In genomic region chr1:1298861-1299685, GRCh38 we compare ENCODE assay signal across 14 cellular contexts. TPM values are rescaled to one million over a fixed set of nuclear protein-coding genes. Genes with fewer than 3 reads are reported as not detected.
DNase-seq lines count a peak whose midpoint lies in the region; ATAC-seq, FAIRE-seq and TF ChIP-seq lines count a peak whose summit lies in the region.
"Had no signal": no experiment of that assay in that cellular context is flagged by ENCODE, and none has a peak within 500 bp of the region (broad histone marks: within the 10 kb centered on the region; RNA-seq: fewer than 3 reads in every experiment).

No MANE protein-coding gene starts in this region.

- H4K91ac ChIP-seq in IMR-90 (ENCODE audit: insufficient read depth, low read depth, low read length), result no peak overlapping the region

- H2BK15ac ChIP-seq in IMR-90 (ENCODE audit: low read depth, low read length), result no peak overlapping the region

- no peaks in the 10 kb centered on the region for H3K27me3 Mint-ChIP-seq in osteocyte (ENCODE audit: unreplicated experiment)

- no peaks in the 10 kb centered on the region for H3K27me3 ChIP-seq in IMR-90 (ENCODE audit: control insufficient read depth, insufficient read depth, low read length)
- H3K27me3 ChIP-seq in endothelial cell of umbilical vein (ENCODE audit: control insufficient read depth in 2 of 2, insufficient read depth in 2 of 2, low read length in 2 of 2), result no peaks in the 10 kb centered on the region
- H3K27me3 ChIP-seq: breast epithelium, sigmoid colon had no signal

- H2AK9ac ChIP-seq in IMR-90 (replicated peaks; ENCODE audit: low read depth, low read length, poor library complexity), result peak overlapping the region; percentile 23

- BruUV-seq in IMR-90 (replicated peaks; lab: Mats Ljungman, UMichigan) (no TSS peak), endothelial cell of umbilical vein (replicated peaks; lab: Mats Ljungman, UMichigan) (no TSS peak)

- H4K5ac ChIP-seq in IMR-90 (ENCODE audit: low read depth, low read length), result no peak overlapping the region

- DNase-seq in IMR-90 (no peak), SHP77 treated with DMSO at 0.1 percent for 48 hours (lab: John Stamatoyannopoulos, UW) (peak; percentile 60), endothelial cell of umbilical vein (ENCODE audit: low read depth, low spot score) (peak; percentile 19), occipital lobe (lab: John Stamatoyannopoulos, UW) (peak; percentile 80), germinal center (ENCODE audit: low spot score) (no peak), GM12892 (ENCODE audit: insufficient read length) (no peak), osteocyte (ENCODE audit: extremely low spot score, unreplicated experiment) (no peak), HCEC 1CT (no peak)
- DNase-seq: DMS79 treated with DMSO at 0.1 percent for 48 hours, lower lobe of right lung, MV-4-11, sigmoid colon, T1000 had no signal

- no peak overlapping the region for H3K27ac Mint-ChIP-seq in osteocyte (ENCODE audit: unreplicated experiment)

- dilution Hi-C loops in IMR-90 (cut with HindIII; ENCODE audit: low sequenced_read_pairs, unreplicated experiment), result no loop called here
- dilution Hi-C loops in endothelial cell of umbilical vein (cut with MboI; ENCODE audit: extremely low pct_ligation_motif_present, low sequenced_read_pairs), result no loop called here

- no peak overlapping the region for H3K4me3 Mint-ChIP-seq in osteocyte (ENCODE audit: unreplicated experiment)

- FAIRE-seq in endothelial cell of umbilical vein (lab: Jason Lieb, UNC) (no peak), GM12892 (lab: Jason Lieb, UNC) (no peak)

- H3K79me2 ChIP-seq in endothelial cell of umbilical vein (ENCODE audit: control insufficient read depth, insufficient read depth, low read length), result no peaks in the 10 kb centered on the region

- no peak overlapping the region for H2BK120ac ChIP-seq in IMR-90 (ENCODE audit: low read depth, low read length)

- no peak overlapping the region for H3K27ac ChIP-seq in IMR-90 (ENCODE audit: insufficient read depth, low read length)
- no peak overlapping the region for H3K27ac ChIP-seq in endothelial cell of umbilical vein (ENCODE audit: insufficient read depth, low read depth, low read length)
- H3K27ac ChIP-seq: breast epithelium, lower lobe of right lung, sigmoid colon had no signal

- 66% methylated on average over 12 of the region's 30 CpGs; no CpG with 5 or more reads in 1 of the 2 experiments for WGBS in IMR-90 (ENCODE audit: extremely low coverage in 2 of 2, insufficient read length in 1 of 2), 2 experiments

- H3K4me1 Mint-ChIP-seq in osteocyte (ENCODE audit: unreplicated experiment), result peaks cover 6% of the 10 kb centered on the region

- H2AFZ ChIP-seq in IMR-90 (replicated peaks; ENCODE audit: low read length, poor library complexity) (peak overlapping the region; percentile 11), endothelial cell of umbilical vein (ENCODE audit: low read depth, low read length) (no peak overlapping the region)

- no peak for TF ChIP-seq RAD21 in IMR-90 (IDR thresholded peaks at IDR 0.05; ENCODE audit: low read length)

- H3K9ac ChIP-seq in IMR-90 (ENCODE audit: low read depth, low read length) (no peak overlapping the region), endothelial cell of umbilical vein (replicated peaks; ENCODE audit: extremely low read depth, insufficient read depth, low read length) (no peak overlapping the region)

- no peak overlapping the region for H2BK5ac ChIP-seq in IMR-90 (ENCODE audit: low read depth, low read length, poor library complexity, severe bottlenecking)

- peak; percentile 55 for ATAC-seq in IMR-90 (ENCODE audit: low read depth)
- ATAC-seq: lower lobe of right lung had no signal

- no peak for TF ChIP-seq CTCF in IMR-90 (conservative IDR thresholded peaks at IDR 0.05; ENCODE audit: low read depth, low read length)
- no peak for TF ChIP-seq CTCF in endothelial cell of umbilical vein (IDR thresholded peaks at IDR 0.05; ENCODE audit: extremely low read depth in 1 of 2, insufficient read depth in 1 of 2, low read depth in 1 of 2, low read length in 2 of 2)
- TF ChIP-seq CTCF in osteocyte (IDR thresholded peaks at IDR 0.05), result no peak

- no peaks in the 10 kb centered on the region for H3K36me3 Mint-ChIP-seq in osteocyte (ENCODE audit: unreplicated experiment)

- H3K4ac ChIP-seq in IMR-90 (ENCODE audit: low read depth, low read length), result no peak overlapping the region

- in situ Hi-C loops in IMR-90 (cut with MboI; ENCODE audit: low sequenced_read_pairs), result no loop called here

- no peaks in the 10 kb centered on the region for H3K9me1 ChIP-seq in IMR-90 (ENCODE audit: insufficient read depth, low read length)
- no peaks in the 10 kb centered on the region for H3K9me1 ChIP-seq in endothelial cell of umbilical vein (replicated peaks; ENCODE audit: control insufficient read depth, extremely low read depth, insufficient read depth, low read length)

- H3K9me3 ChIP-seq in IMR-90 (ENCODE audit: control insufficient read depth, insufficient read depth, low read length) (no peaks in the 10 kb centered on the region), endothelial cell of umbilical vein (replicated peaks; ENCODE audit: control insufficient read depth, insufficient read depth, low read length) (no peaks in the 10 kb centered on the region)
- H3K9me3 ChIP-seq: breast epithelium, lower lobe of right lung, sigmoid colon had no signal

- POLR2A ChIA-PET in IMR-90 (lab: Charles Lee; ENCODE audit: unreplicated experiment) (no interaction called here), endothelial cell of umbilical vein (lab: Charles Lee) (no interaction called here)

- H4K8ac ChIP-seq in IMR-90 (ENCODE audit: low read depth in 2 of 2, low read length in 2 of 2), result no peak overlapping the region

- peaks cover 0 to 23% of the 10 kb centered on the region in 2 experiments; a peak in 2 of 4 replicates for H3K79me1 ChIP-seq in IMR-90 (ENCODE audit: low read depth in 1 of 2, low read length in 2 of 2)

- no peak overlapping the region for H3K18ac ChIP-seq in IMR-90 (ENCODE audit: low read depth, low read length)

- no peak overlapping the region for H3K56ac ChIP-seq in IMR-90 (ENCODE audit: extremely low read depth, insufficient read depth, low read length)

- H3K36me3 ChIP-seq in IMR-90 (ENCODE audit: control insufficient read depth, insufficient read depth, low read length), result peaks cover 34% of the 10 kb centered on the region
- no peaks in the 10 kb centered on the region for H3K36me3 ChIP-seq in endothelial cell of umbilical vein (ENCODE audit: control insufficient read depth in 2 of 2, extremely low read depth in 1 of 2, insufficient read depth in 2 of 2, low read length in 2 of 2)
- H3K36me3 ChIP-seq: breast epithelium had no signal

- H3K14ac ChIP-seq in IMR-90 (replicated peaks; ENCODE audit: low read depth, low read length), result no peak overlapping the region

- H3K4me1 ChIP-seq in IMR-90 (ENCODE audit: control insufficient read depth, insufficient read depth, low read length), result peaks cover 2% of the 10 kb centered on the region; the same call in 1 of the 2 replicates
- no peaks in the 10 kb centered on the region for H3K4me1 ChIP-seq in endothelial cell of umbilical vein (ENCODE audit: control insufficient read depth, extremely low read depth, insufficient read depth, low read length)
- H3K4me1 ChIP-seq: breast epithelium had no signal

- H4K20me1 ChIP-seq in IMR-90 (ENCODE audit: insufficient read depth, low read length), result peaks cover 26% of the 10 kb centered on the region
- H4K20me1 ChIP-seq in endothelial cell of umbilical vein (replicated peaks; ENCODE audit: control insufficient read depth, extremely low read depth, insufficient read depth, low read length), result no peaks in the 10 kb centered on the region

- CTCF ChIA-PET in IMR-90 (lab: Yijun Ruan, JAX), result no interaction called here
- CTCF ChIA-PET in endothelial cell of umbilical vein (lab: Charles Lee), result no interaction called here

- H3K4me2 ChIP-seq in IMR-90 (ENCODE audit: low read depth, low read length) (no peak overlapping the region), endothelial cell of umbilical vein (ENCODE audit: insufficient read depth, low read length) (no peak overlapping the region)

- no peak overlapping the region for H2BK20ac ChIP-seq in IMR-90 (ENCODE audit: low read depth, low read length)

- H3K23ac ChIP-seq in IMR-90 (ENCODE audit: low read depth, low read length), result no peak overlapping the region

- TF ChIP-seq POLR2A in IMR-90 (IDR thresholded peaks at IDR 0.05; ENCODE audit: low read depth, low read length) (no peak), endothelial cell of umbilical vein (IDR thresholded peaks at IDR 0.05; ENCODE audit: low read depth, low read length) (no peak), GM12892 (IDR thresholded peaks at IDR 0.05; ENCODE audit: low read depth, low read length) (no peak)

- H2AK5ac ChIP-seq in IMR-90 (ENCODE audit: low read depth, low read length), result no peak overlapping the region

- H3K4me3 ChIP-seq in IMR-90 (ENCODE audit: insufficient read depth, low read depth, low read length) (no peak overlapping the region), endothelial cell of umbilical vein (replicated peaks in 1 of 3; ENCODE audit: insufficient read depth in 1 of 3, low read depth in 1 of 3, low read length in 3 of 3) (no peak overlapping the region)
- H3K4me3 ChIP-seq: breast epithelium, lower lobe of right lung, sigmoid colon had no signal

- intact Hi-C loops in IMR-90 (cut with micrococcal nuclease), result no loop called here
- intact Hi-C loops in endothelial cell of umbilical vein (cut with micrococcal nuclease), result no loop called here

- H3K9me3 Mint-ChIP-seq in osteocyte (ENCODE audit: unreplicated experiment), result no peaks in the 10 kb centered on the region

RNA-seq across cellular contexts. Expression of gene ACAP3, which starts 8.7 kb away (rescaled TPM):
- 13.3 and 15.3 TPM in 2 replicates for total RNA-seq in IMR-90 (2012; rRNA removed)
- 58.2 and 75.2 TPM in 2 replicates for polyA plus RNA-seq in IMR-90 (2012; rRNA removed)
- polyA plus RNA-seq in IMR-90 (2012; cell fraction: cytosol; rRNA removed), result 27.8 and 31.6 TPM in 2 replicates
- 477 and 1,309 TPM in 2 replicates for polyA plus RNA-seq in IMR-90 (2012; cell fraction: nucleus; rRNA removed; ENCODE audit: low replicate concordance)
- 39.0 and 43.0 TPM in 2 replicates for total RNA-seq in endothelial cell of umbilical vein
- 27.8 and 41.3 TPM in 2 replicates for polyA plus RNA-seq in endothelial cell of umbilical vein
- 6.7 and 11.6 TPM in 2 replicates for polyA plus RNA-seq in endothelial cell of umbilical vein (2011; cell fraction: cytosol; rRNA removed)
- polyA plus RNA-seq in endothelial cell of umbilical vein (2011; cell fraction: nucleus; rRNA removed), result 306 and 358 TPM in 2 replicates
- polyA plus RNA-seq in endothelial cell of umbilical vein (2012), result 25.5 and 29.9 TPM in 2 replicates
- polyA minus RNA-seq in endothelial cell of umbilical vein, result 22.8 and 26.4 TPM in 2 replicates
- 29.8 TPM for polyA minus RNA-seq in endothelial cell of umbilical vein (2011; cell fraction: cytosol; rRNA and poly(A)+ RNA removed)
- 33.4 and 58.9 TPM in 2 replicates for polyA minus RNA-seq in endothelial cell of umbilical vein (2011; cell fraction: nucleus; rRNA and poly(A)+ RNA removed)
- total RNA-seq in occipital lobe, result 51.3 TPM
- polyA plus RNA-seq in GM12892 (2012; ENCODE audit: missing spikeins), result 18.0 TPM
- total RNA-seq in osteocyte, result 62.7 and 73.8 TPM in 2 replicates

RNA-seq across cellular contexts. Expression of gene PUSL1, which starts 9.3 kb away (rescaled TPM):
- total RNA-seq in IMR-90 (2012; rRNA removed) (10.9 and 13.3 TPM in 2 replicates), endothelial cell of umbilical vein (16.6 and 18.8 TPM in 2 replicates), occipital lobe (8.0 TPM), osteocyte (21.5 and 22.1 TPM in 2 replicates)
- polyA plus RNA-seq in IMR-90 (2012; rRNA removed) (33.0 and 43.6 TPM in 2 replicates), endothelial cell of umbilical vein (27.3 and 45.9 TPM in 2 replicates)
- polyA plus RNA-seq in IMR-90 (2012; cell fraction: cytosol; rRNA removed), result 26.4 and 45.6 TPM in 2 replicates
- polyA plus RNA-seq in IMR-90 (2012; cell fraction: nucleus; rRNA removed; ENCODE audit: low replicate concordance), result 34.1 and 86.3 TPM in 2 replicates
- polyA plus RNA-seq in endothelial cell of umbilical vein (2011; cell fraction: cytosol; rRNA removed), result 13.4 and 21.1 TPM in 2 replicates
- polyA plus RNA-seq in endothelial cell of umbilical vein (2011; cell fraction: nucleus; rRNA removed), result 13.4 and 13.7 TPM in 2 replicates
- polyA plus RNA-seq in endothelial cell of umbilical vein (2012), result 8.9 and 10.7 TPM in 2 replicates
- 5.5 and 8.0 TPM in 2 replicates for polyA minus RNA-seq in endothelial cell of umbilical vein
- polyA minus RNA-seq in endothelial cell of umbilical vein (2011; cell fraction: cytosol; rRNA and poly(A)+ RNA removed), result 22.0 TPM
- polyA minus RNA-seq in endothelial cell of umbilical vein (2011; cell fraction: nucleus; rRNA and poly(A)+ RNA removed), result 3.8 and 7.8 TPM in 2 replicates
- polyA plus RNA-seq in GM12892 (2012; ENCODE audit: missing spikeins), result 3.1 TPM

RNA-seq across cellular contexts. Expression of gene SCNN1D, which starts 18.8 kb away (rescaled TPM):
- total RNA-seq in IMR-90 (2012; rRNA removed), result 0.18 and 0.28 TPM in 2 replicates
- polyA plus RNA-seq in IMR-90 (2012; rRNA removed), result 3.7 and 4.4 TPM in 2 replicates
- polyA plus RNA-seq in IMR-90 (2012; cell fraction: cytosol; rRNA removed), result 1.7 and 3.1 TPM in 2 replicates
- 45.3 and 115 TPM in 2 replicates for polyA plus RNA-seq in IMR-90 (2012; cell fraction: nucleus; rRNA removed; ENCODE audit: low replicate concordance)
- 3.0 and 3.3 TPM in 2 replicates for total RNA-seq in endothelial cell of umbilical vein
- 2.3 and 4.0 TPM in 2 replicates for polyA plus RNA-seq in endothelial cell of umbilical vein
- 0.32 and 0.68 TPM in 2 replicates for polyA plus RNA-seq in endothelial cell of umbilical vein (2011; cell fraction: cytosol; rRNA removed)
- polyA plus RNA-seq in endothelial cell of umbilical vein (2011; cell fraction: nucleus; rRNA removed), result 13.9 and 15.0 TPM in 2 replicates
- 0.75 and 0.86 TPM in 2 replicates for polyA plus RNA-seq in endothelial cell of umbilical vein (2012)
- 0.08 and 2.0 TPM in 2 replicates for polyA minus RNA-seq in endothelial cell of umbilical vein
- not detected for polyA minus RNA-seq in endothelial cell of umbilical vein (2011; cell fraction: cytosol; rRNA and poly(A)+ RNA removed)
- polyA minus RNA-seq in endothelial cell of umbilical vein (2011; cell fraction: nucleus; rRNA and poly(A)+ RNA removed), result 0.63 and 2.4 TPM in 2 replicates
- total RNA-seq in occipital lobe, result 2.2 TPM
- 0.34 TPM for polyA plus RNA-seq in GM12892 (2012; ENCODE audit: missing spikeins)
- 6.2 and 11.0 TPM in 2 replicates for total RNA-seq in osteocyte

RNA-seq across cellular contexts. Expression of gene INTS11, which starts 25.4 kb away (rescaled TPM):
- total RNA-seq in IMR-90 (2012; rRNA removed) (52.5 and 56.1 TPM in 2 replicates), endothelial cell of umbilical vein (127 and 132 TPM in 2 replicates), occipital lobe (28.2 TPM), osteocyte (101 and 106 TPM in 2 replicates)
- polyA plus RNA-seq in IMR-90 (2012; rRNA removed) (123 and 134 TPM in 2 replicates), endothelial cell of umbilical vein (222 and 239 TPM in 2 replicates)
- 64.0 and 101 TPM in 2 replicates for polyA plus RNA-seq in IMR-90 (2012; cell fraction: cytosol; rRNA removed)
- 495 and 1,105 TPM in 2 replicates for polyA plus RNA-seq in IMR-90 (2012; cell fraction: nucleus; rRNA removed; ENCODE audit: low replicate concordance)
- polyA plus RNA-seq in endothelial cell of umbilical vein (2011; cell fraction: cytosol; rRNA removed), result 97.6 and 111 TPM in 2 replicates
- 382 and 418 TPM in 2 replicates for polyA plus RNA-seq in endothelial cell of umbilical vein (2011; cell fraction: nucleus; rRNA removed)
- 80.5 and 91.0 TPM in 2 replicates for polyA plus RNA-seq in endothelial cell of umbilical vein (2012)
- 100 and 129 TPM in 2 replicates for polyA minus RNA-seq in endothelial cell of umbilical vein
- polyA minus RNA-seq in endothelial cell of umbilical vein (2011; cell fraction: cytosol; rRNA and poly(A)+ RNA removed), result 56.8 TPM
- polyA minus RNA-seq in endothelial cell of umbilical vein (2011; cell fraction: nucleus; rRNA and poly(A)+ RNA removed), result 75.0 and 129 TPM in 2 replicates
- polyA plus RNA-seq in GM12892 (2012; ENCODE audit: missing spikeins), result 53.6 TPM

RNA-seq across cellular contexts. Expression of gene UBE2J2, which starts 25.4 kb away (rescaled TPM):
- total RNA-seq in IMR-90 (2012; rRNA removed) (20.3 and 20.6 TPM in 2 replicates), endothelial cell of umbilical vein (80.7 and 87.2 TPM in 2 replicates), occipital lobe (39.6 TPM), osteocyte (58.2 and 65.1 TPM in 2 replicates)
- polyA plus RNA-seq in IMR-90 (2012; rRNA removed) (62.3 and 67.5 TPM in 2 replicates), endothelial cell of umbilical vein (50.0 and 60.7 TPM in 2 replicates)
- polyA plus RNA-seq in IMR-90 (2012; cell fraction: cytosol; rRNA removed), result 55.5 and 69.4 TPM in 2 replicates
- polyA plus RNA-seq in IMR-90 (2012; cell fraction: nucleus; rRNA removed; ENCODE audit: low replicate concordance), result 93.5 and 102 TPM in 2 replicates
- polyA plus RNA-seq in endothelial cell of umbilical vein (2011; cell fraction: cytosol; rRNA removed), result 46.1 and 63.4 TPM in 2 replicates
- polyA plus RNA-seq in endothelial cell of umbilical vein (2011; cell fraction: nucleus; rRNA removed), result 51.6 and 62.4 TPM in 2 replicates
- polyA plus RNA-seq in endothelial cell of umbilical vein (2012), result 48.2 and 50.2 TPM in 2 replicates
- polyA minus RNA-seq in endothelial cell of umbilical vein, result 24.5 and 35.1 TPM in 2 replicates
- 25.1 TPM for polyA minus RNA-seq in endothelial cell of umbilical vein (2011; cell fraction: cytosol; rRNA and poly(A)+ RNA removed)
- polyA minus RNA-seq in endothelial cell of umbilical vein (2011; cell fraction: nucleus; rRNA and poly(A)+ RNA removed), result 29.9 and 37.5 TPM in 2 replicates
- 29.0 TPM for polyA plus RNA-seq in GM12892 (2012; ENCODE audit: missing spikeins)

Comparison
In these comparisons a context has a peak if more than half of its experiments do, and no peak if none do; other contexts are left out.
1. DNase-seq: peak in SHP77 treated with DMSO at 0.1 percent for 48 hours (single experiment), endothelial cell of umbilical vein (single experiment) and occipital lobe (single experiment); none in IMR-90 (single experiment), germinal center (single experiment), GM12892 (single experiment), osteocyte (single experiment) and HCEC 1CT (single experiment).